In genomic region chr5:119319401-119319800, GRCh38 we compare ENCODE assay signal across 22 cellular contexts. TPM values are rescaled to one million over a fixed set of nuclear protein-coding genes. Genes with fewer than 3 reads are reported as not detected.
A peak's percentile ranks its signal among the peaks of the same experiment; 100 is the strongest.
DNase-seq lines count a peak whose midpoint lies in the region; ATAC-seq and TF ChIP-seq lines count a peak whose summit lies in the region.
"Had no signal": no experiment of that assay in that cellular context is flagged by ENCODE, and none has a peak within 500 bp of the region (broad histone marks: within the 10 kb centered on the region; RNA-seq: fewer than 3 reads in every experiment).

No MANE protein-coding gene starts in this region.

- TF ChIP-seq POLR2A in spleen (IDR thresholded peaks at IDR 0.05), result no peak

- peaks cover 96% of the 10 kb centered on the region for H3K4me1 Mint-ChIP-seq in activated naive CD4-positive, alpha-beta T cell treated with anti-CD3 and anti-CD28 coated beads, Interleukin-2, amount 10 ng/mL, durations not matched to agents 7 days and 5 days
- H3K4me1 Mint-ChIP-seq in activated naive CD8-positive, alpha-beta T cell treated with anti-CD3 and anti-CD28 coated beads for 36 hours, result peaks cover 85% of the 10 kb centered on the region
- peaks cover 59 to 87% of the 10 kb centered on the region in 2 donors for H3K4me1 Mint-ChIP-seq in stimulated activated naive B cell treated with anti-CD40 and anti-IgM and Interleukin-4, amounts not matched to agents 10 μg/mL and 1 μg/mL and 100 μg/mL, for 72 hours
- H3K4me1 Mint-ChIP-seq in chondrocyte (ENCODE audit: low read depth), result peaks cover 54% of the 10 kb centered on the region

- peaks cover 47% of the 10 kb centered on the region for H3K36me3 Mint-ChIP-seq in activated naive CD4-positive, alpha-beta T cell treated with anti-CD3 and anti-CD28 coated beads, Interleukin-2, amount 10 ng/mL, durations not matched to agents 7 days and 5 days
- H3K36me3 Mint-ChIP-seq in activated naive CD8-positive, alpha-beta T cell treated with anti-CD3 and anti-CD28 coated beads for 36 hours, result peaks cover 50% of the 10 kb centered on the region
- H3K36me3 Mint-ChIP-seq in stimulated activated naive B cell treated with anti-CD40 and anti-IgM and Interleukin-4, amounts not matched to agents 10 μg/mL and 1 μg/mL and 100 μg/mL, for 72 hours, result peaks cover 14 to 30% of the 10 kb centered on the region in 2 donors
- no peaks in the 10 kb centered on the region for H3K36me3 Mint-ChIP-seq in chondrocyte (ENCODE audit: low read depth)

- no peak for DNase-seq in activated naive CD4-positive, alpha-beta T cell treated with anti-CD3 and anti-CD28 coated beads, Interleukin-2, amount 10 ng/mL, durations not matched to agents 7 days and 5 days
- no peak for DNase-seq in activated naive CD4-positive, alpha-beta T cell (lab: John Stamatoyannopoulos, UW)
- peak; percentile 78 for DNase-seq in NCI-H82 (lab: John Stamatoyannopoulos, UW)
- DNase-seq in activated naive CD8-positive, alpha-beta T cell treated with anti-CD3 and anti-CD28 coated beads for 36 hours, result no peak
- no peak for DNase-seq in stimulated activated naive B cell treated with anti-CD40 and anti-IgM and Interleukin-4, amounts not matched to agents 10 μg/mL and 1 μg/mL and 100 μg/mL, for 72 hours
- DNase-seq in chondrocyte (ENCODE audit: low spot score), result no peak
- no peak for DNase-seq in sciatic nerve (ENCODE audit: low spot score)
- no peak for DNase-seq in spleen
- DNase-seq: ACHN, COR-L47, dermis blood vessel endothelial cell, EL, mesenchymal stem cell, NCI-H187, NCI-H446, psoas muscle, thyroid gland had no signal

- H3K27ac Mint-ChIP-seq in activated naive CD4-positive, alpha-beta T cell treated with anti-CD3 and anti-CD28 coated beads, Interleukin-2, amount 10 ng/mL, durations not matched to agents 7 days and 5 days, result peak overlapping the region; percentile 57
- H3K27ac Mint-ChIP-seq in activated naive CD8-positive, alpha-beta T cell treated with anti-CD3 and anti-CD28 coated beads for 36 hours, result peak overlapping the region; percentile 91
- H3K27ac Mint-ChIP-seq in stimulated activated naive B cell treated with anti-CD40 and anti-IgM and Interleukin-4, amounts not matched to agents 10 μg/mL and 1 μg/mL and 100 μg/mL, for 72 hours, result peak overlapping the region; percentile 83
- H3K27ac Mint-ChIP-seq in chondrocyte (ENCODE audit: unreplicated experiment), result no peak overlapping the region
- H3K27ac Mint-ChIP-seq: GM23338 had no signal

- no peak overlapping the region for H3K4me3 ChIP-seq in spleen
- H3K4me3 ChIP-seq: GM23338, psoas muscle, smooth muscle cell, thyroid gland had no signal

- H3K27ac ChIP-seq in spleen, result no peak overlapping the region
- H3K27ac ChIP-seq: epithelial cell of prostate, psoas muscle, VCaP had no signal

- no peaks in the 10 kb centered on the region for H3K9me3 ChIP-seq in spleen
- H3K9me3 ChIP-seq: psoas muscle, thyroid gland had no signal

- TF ChIP-seq CTCF in chondrocyte (IDR thresholded peaks at IDR 0.05), result no peak
- no peak for TF ChIP-seq CTCF in spleen (IDR thresholded peaks at IDR 0.05 in 8 of 11, conservative IDR thresholded peaks at IDR 0.05 in 3 of 11)

- no peaks in the 10 kb centered on the region for H3K27me3 Mint-ChIP-seq in activated naive CD4-positive, alpha-beta T cell treated with anti-CD3 and anti-CD28 coated beads, Interleukin-2, amount 10 ng/mL, durations not matched to agents 7 days and 5 days
- no peaks in the 10 kb centered on the region for H3K27me3 Mint-ChIP-seq in activated naive CD8-positive, alpha-beta T cell treated with anti-CD3 and anti-CD28 coated beads for 36 hours
- H3K27me3 Mint-ChIP-seq in stimulated activated naive B cell treated with anti-CD40 and anti-IgM and Interleukin-4, amounts not matched to agents 10 μg/mL and 1 μg/mL and 100 μg/mL, for 72 hours, result no peaks in the 10 kb centered on the region
- no peaks in the 10 kb centered on the region for H3K27me3 Mint-ChIP-seq in chondrocyte (ENCODE audit: low read depth)

- no peaks in the 10 kb centered on the region for H3K27me3 ChIP-seq in spleen (replicated peaks in 1 of 7)
- H3K27me3 ChIP-seq: thyroid gland had no signal

- no peak for ATAC-seq in stimulated activated naive B cell treated with anti-CD40 and anti-IgM and Interleukin-4, amounts not matched to agents 10 μg/mL and 1 μg/mL and 100 μg/mL, for 72 hours (replicated peaks)
- no peak for ATAC-seq in sciatic nerve
- ATAC-seq: GM23338, HepG2, psoas muscle had no signal

- WGBS in spleen, 5 donors, result 88 to 95% (median 93%) methylated on average over 5 of the region's 5 CpGs

- H3K9me3 Mint-ChIP-seq in activated naive CD4-positive, alpha-beta T cell treated with anti-CD3 and anti-CD28 coated beads, Interleukin-2, amount 10 ng/mL, durations not matched to agents 7 days and 5 days, result no peaks in the 10 kb centered on the region
- peaks cover 2% of the 10 kb centered on the region for H3K9me3 Mint-ChIP-seq in activated naive CD8-positive, alpha-beta T cell treated with anti-CD3 and anti-CD28 coated beads for 36 hours
- H3K9me3 Mint-ChIP-seq in stimulated activated naive B cell treated with anti-CD40 and anti-IgM and Interleukin-4, amounts not matched to agents 10 μg/mL and 1 μg/mL and 100 μg/mL, for 72 hours, result no peaks in the 10 kb centered on the region
- no peaks in the 10 kb centered on the region for H3K9me3 Mint-ChIP-seq in chondrocyte (ENCODE audit: low read depth)
- H3K9me3 Mint-ChIP-seq: GM23338 had no signal

- CTCF ChIA-PET in activated naive CD4-positive, alpha-beta T cell treated with anti-CD3 and anti-CD28 coated beads, Interleukin-2, amount 10 ng/mL, durations not matched to agents 7 days and 5 days (lab: Charles Lee), result interaction anchor here (12.3 kb wide), 1 partner anchor 18 kb away, joined by 121 read pairs; no protein-coding TSS in a partner anchor

- H3K4me1 ChIP-seq in spleen, result peaks cover 49 to 100% (median 95%) of the 10 kb centered on the region in 6 donors
- H3K4me1 ChIP-seq: psoas muscle had no signal

- no peak overlapping the region for H3K4me3 Mint-ChIP-seq in activated naive CD4-positive, alpha-beta T cell treated with anti-CD3 and anti-CD28 coated beads, Interleukin-2, amount 10 ng/mL, durations not matched to agents 7 days and 5 days
- no peak overlapping the region for H3K4me3 Mint-ChIP-seq in activated naive CD8-positive, alpha-beta T cell treated with anti-CD3 and anti-CD28 coated beads for 36 hours
- H3K4me3 Mint-ChIP-seq in stimulated activated naive B cell treated with anti-CD40 and anti-IgM and Interleukin-4, amounts not matched to agents 10 μg/mL and 1 μg/mL and 100 μg/mL, for 72 hours, result peak overlapping the region in 1 of 2 donors; percentile 10
- H3K4me3 Mint-ChIP-seq in chondrocyte (ENCODE audit: unreplicated experiment), result no peak overlapping the region
- H3K4me3 Mint-ChIP-seq: GM23338 had no signal

- no peaks in the 10 kb centered on the region for H3K36me3 ChIP-seq in spleen
- H3K36me3 ChIP-seq: thyroid gland had no signal

- intact Hi-C loops in sciatic nerve (cut with DNase I), result no loop called here
- intact Hi-C loops in spleen (cut with DNase I; ENCODE audit: low total_unique reads), result loop anchor here (10.0 kb wide), 1 partner anchor 85 kb away; no protein-coding TSS in a partner anchor

RNA-seq across cellular contexts. Expression of gene TNFAIP8, which starts 36.4 kb away (rescaled TPM):
- total RNA-seq in activated naive CD8-positive, alpha-beta T cell treated with anti-CD3 and anti-CD28 coated beads for 36 hours, result 100 to 1,000 TPM; 176 to 178 TPM
- 15.0 to 22.3 TPM (median 19.5 TPM) in 3 replicates for total RNA-seq in chondrocyte
- 14.6 TPM for total RNA-seq in sciatic nerve
- 100 to 1,000 TPM in 4 of 7 donors, 10 to 100 TPM in 3; 71.1 to 113 (median 102) TPM for total RNA-seq in spleen
- polyA plus RNA-seq in spleen, result 100 to 1,000 TPM in 2 of 3 donors, 10 to 100 TPM in 1; 91.9 to 123 (median 100) TPM
